ENCODE assay signal across 2 cellular contexts in the genomic region with DNA sequence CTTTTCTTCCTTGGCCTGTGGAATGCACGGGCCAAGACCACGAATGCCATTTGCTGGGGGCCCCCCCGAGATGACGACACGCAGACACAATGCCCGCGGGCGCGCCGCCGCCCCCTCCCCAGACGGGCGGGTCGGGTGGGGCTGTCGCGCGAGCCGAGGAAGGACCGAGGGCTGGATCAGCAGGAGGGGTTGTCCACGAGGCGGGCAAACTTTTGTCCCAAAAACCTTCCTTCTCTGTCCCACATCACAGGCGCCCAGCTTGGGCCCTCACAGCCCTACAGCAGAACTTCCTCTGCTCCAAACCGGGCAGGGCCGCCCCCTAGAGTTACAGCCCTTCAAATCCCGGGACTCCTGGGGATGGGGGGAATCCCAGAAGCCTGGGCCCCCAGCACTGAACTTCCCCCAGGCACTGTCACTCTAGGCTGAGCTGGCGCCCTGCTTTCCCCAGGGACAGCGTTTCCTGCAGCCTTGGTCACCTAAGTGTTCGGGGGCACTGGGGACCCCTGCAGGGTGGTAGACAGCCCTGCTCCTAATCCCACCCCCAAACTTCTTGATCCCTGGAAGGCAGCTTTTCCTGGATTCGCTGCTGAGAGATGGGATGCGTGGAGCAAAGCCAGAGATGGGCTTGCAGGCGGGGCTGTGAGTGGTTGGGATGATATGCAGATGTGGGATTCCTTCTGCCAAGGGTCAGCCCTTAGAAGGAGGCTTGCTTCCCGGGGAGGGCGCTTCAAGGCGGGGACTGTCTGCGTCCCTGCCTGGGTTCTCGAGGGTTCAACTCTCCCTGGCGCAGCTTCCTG.
TF ChIP-seq lines count a peak whose summit lies in the region.

No MANE protein-coding gene starts in this region.

TF ChIP-seq in liver, 16 proteins besides CTCF, POLR2A, EP300 and RAD21 (continued from another document):
- TF ChIP-seq, protein P1, sequence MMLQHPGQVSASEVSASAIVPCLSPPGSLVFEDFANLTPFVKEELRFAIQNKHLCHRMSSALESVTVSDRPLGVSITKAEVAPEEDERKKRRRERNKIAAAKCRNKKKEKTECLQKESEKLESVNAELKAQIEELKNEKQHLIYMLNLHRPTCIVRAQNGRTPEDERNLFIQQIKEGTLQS (IDR thresholded peaks at IDR 0.05) = no peak
- TF ChIP-seq FOXA2 (IDR thresholded peaks at IDR 0.05) (no peak), SP1 (IDR thresholded peaks at IDR 0.05) (no peak), TAF1 (conservative IDR thresholded peaks at IDR 0.05) (no peak), EGR1 (IDR thresholded peaks at IDR 0.05; ENCODE audit: low read depth in 2 of 2) (no peak), NR2F2 (IDR thresholded peaks at IDR 0.05) (peak; percentile 78), HNF4G (IDR thresholded peaks at IDR 0.05) (no peak), FOXA1 (IDR thresholded peaks at IDR 0.05) (no peak), JUND (IDR thresholded peaks at IDR 0.05) (no peak), RXRA (IDR thresholded peaks at IDR 0.05) (peak in 1 of 2 donors; percentile 22)
- TF ChIP-seq, protein P2, sequence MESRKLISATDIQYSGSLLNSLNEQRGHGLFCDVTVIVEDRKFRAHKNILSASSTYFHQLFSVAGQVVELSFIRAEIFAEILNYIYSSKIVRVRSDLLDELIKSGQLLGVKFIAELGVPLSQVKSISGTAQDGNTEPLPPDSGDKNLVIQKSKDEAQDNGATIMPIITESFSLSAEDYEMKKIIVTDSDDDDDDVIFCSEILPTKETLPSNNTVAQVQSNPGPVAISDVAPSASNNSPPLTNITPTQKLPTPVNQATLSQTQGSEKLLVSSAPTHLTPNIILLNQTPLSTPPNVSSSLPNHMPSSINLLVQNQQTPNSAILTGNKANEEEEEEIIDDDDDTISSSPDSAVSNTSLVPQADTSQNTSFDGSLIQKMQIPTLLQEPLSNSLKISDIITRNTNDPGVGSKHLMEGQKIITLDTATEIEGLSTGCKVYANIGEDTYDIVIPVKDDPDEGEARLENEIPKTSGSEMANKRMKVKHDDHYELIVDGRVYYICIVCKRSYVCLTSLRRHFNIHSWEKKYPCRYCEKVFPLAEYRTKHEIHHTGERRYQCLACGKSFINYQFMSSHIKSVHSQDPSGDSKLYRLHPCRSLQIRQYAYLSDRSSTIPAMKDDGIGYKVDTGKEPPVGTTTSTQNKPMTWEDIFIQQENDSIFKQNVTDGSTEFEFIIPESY (IDR thresholded peaks at IDR 0.05) = no peak
- TF ChIP-seq, protein P3, sequence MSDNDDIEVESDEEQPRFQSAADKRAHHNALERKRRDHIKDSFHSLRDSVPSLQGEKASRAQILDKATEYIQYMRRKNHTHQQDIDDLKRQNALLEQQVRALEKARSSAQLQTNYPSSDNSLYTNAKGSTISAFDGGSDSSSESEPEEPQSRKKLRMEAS (IDR thresholded peaks at IDR 0.05) = no peak

TF ChIP-seq in HepG2, 621 proteins besides CTCF, POLR2A, EP300 and RAD21 (continued from another document):
- TF ChIP-seq ARHGAP35 (CRISPR knock-in tag; IDR thresholded peaks at IDR 0.05; ENCODE audit: borderline replicate concordance) (no peak), SAP130 (CRISPR knock-in tag; IDR thresholded peaks at IDR 0.05; ENCODE audit: low read depth) (no peak), ZNF562 (CRISPR knock-in tag; IDR thresholded peaks at IDR 0.05; ENCODE audit: borderline replicate concordance) (no peak), ZNF567 (CRISPR knock-in tag; IDR thresholded peaks at IDR 0.05; ENCODE audit: borderline replicate concordance) (no peak), NFYB (CRISPR knock-in tag; IDR thresholded peaks at IDR 0.05) (no peak), ARNT (IDR thresholded peaks at IDR 0.05) (no peak), ZNF674 (CRISPR knock-in tag; IDR thresholded peaks at IDR 0.05; ENCODE audit: low read depth) (no peak), U2AF2 (IDR thresholded peaks at IDR 0.05; ENCODE audit: low read depth, low read length) (no peak), MTF1 (CRISPR knock-in tag; IDR thresholded peaks at IDR 0.05) (no peak)
- TF ChIP-seq, protein P4, sequence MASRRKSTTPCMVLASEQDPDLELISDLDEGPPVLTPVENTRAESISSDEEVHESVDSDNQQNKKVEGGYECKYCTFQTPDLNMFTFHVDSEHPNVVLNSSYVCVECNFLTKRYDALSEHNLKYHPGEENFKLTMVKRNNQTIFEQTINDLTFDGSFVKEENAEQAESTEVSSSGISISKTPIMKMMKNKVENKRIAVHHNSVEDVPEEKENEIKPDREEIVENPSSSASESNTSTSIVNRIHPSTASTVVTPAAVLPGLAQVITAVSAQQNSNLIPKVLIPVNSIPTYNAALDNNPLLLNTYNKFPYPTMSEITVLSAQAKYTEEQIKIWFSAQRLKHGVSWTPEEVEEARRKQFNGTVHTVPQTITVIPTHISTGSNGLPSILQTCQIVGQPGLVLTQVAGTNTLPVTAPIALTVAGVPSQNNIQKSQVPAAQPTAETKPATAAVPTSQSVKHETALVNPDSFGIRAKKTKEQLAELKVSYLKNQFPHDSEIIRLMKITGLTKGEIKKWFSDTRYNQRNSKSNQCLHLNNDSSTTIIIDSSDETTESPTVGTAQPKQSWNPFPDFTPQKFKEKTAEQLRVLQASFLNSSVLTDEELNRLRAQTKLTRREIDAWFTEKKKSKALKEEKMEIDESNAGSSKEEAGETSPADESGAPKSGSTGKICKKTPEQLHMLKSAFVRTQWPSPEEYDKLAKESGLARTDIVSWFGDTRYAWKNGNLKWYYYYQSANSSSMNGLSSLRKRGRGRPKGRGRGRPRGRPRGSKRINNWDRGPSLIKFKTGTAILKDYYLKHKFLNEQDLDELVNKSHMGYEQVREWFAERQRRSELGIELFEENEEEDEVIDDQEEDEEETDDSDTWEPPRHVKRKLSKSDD (CRISPR knock-in tag; IDR thresholded peaks at IDR 0.05; ENCODE audit: low read depth) = no peak
TF ChIP-seq in HepG2: peak in this region for 0.
